In the genomic region with DNA sequence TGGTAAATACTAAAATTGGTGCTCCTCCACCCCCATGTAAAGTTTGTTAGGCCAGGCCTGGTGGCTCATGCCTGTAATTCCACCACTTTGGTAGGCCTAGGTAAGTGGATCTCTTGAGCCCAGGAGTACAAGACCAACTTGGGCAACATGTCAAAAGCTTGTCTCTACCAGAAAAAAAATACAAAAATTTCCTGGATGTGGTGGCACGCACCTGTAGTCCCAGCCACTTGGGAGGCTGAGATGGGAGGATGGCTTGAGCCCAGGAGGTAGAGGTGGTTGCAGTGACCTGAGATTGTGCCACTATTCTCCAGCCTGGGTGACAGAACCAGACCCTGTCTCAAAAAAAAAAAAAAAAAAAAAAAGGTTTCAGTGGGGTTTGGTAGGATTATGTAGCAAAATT, we compare ENCODE assay signal across 18 cellular contexts. TPM values are rescaled to one million over a fixed set of nuclear protein-coding genes. Genes with fewer than 3 reads are reported as not detected.
DNase-seq lines count a peak whose midpoint lies in the region; ATAC-seq and TF ChIP-seq lines count a peak whose summit lies in the region.
"Had no signal": no experiment of that assay in that cellular context is flagged by ENCODE, and none has a peak within 500 bp of the region (broad histone marks: within the 10 kb centered on the region; RNA-seq: fewer than 3 reads in every experiment).

No MANE protein-coding gene starts in this region.

- no peak overlapping the region for H3K4ac ChIP-seq in mesenchymal stem cell (ENCODE audit: low read depth in 1 of 2, low read length in 2 of 2)

- H3K9me3 ChIP-seq in OCI-LY1 (ENCODE audit: low read length) (no peaks in the 10 kb centered on the region), mesenchymal stem cell (ENCODE audit: control insufficient read depth, low read length) (no peaks in the 10 kb centered on the region)
- H3K9me3 ChIP-seq: right atrium auricular region, transverse colon had no signal

- intact Hi-C loops in posterior vena cava (cut with DNase I): no loop called here

- no peak overlapping the region for H2AK5ac ChIP-seq in mesenchymal stem cell (ENCODE audit: low read length, severe bottlenecking)

- H3K27me3 ChIP-seq in OCI-LY1 (ENCODE audit: insufficient read depth, low read length): no peaks in the 10 kb centered on the region
- H3K27me3 ChIP-seq in mesenchymal stem cell (ENCODE audit: control insufficient read depth in 1 of 2, insufficient read depth in 1 of 2, low read length in 2 of 2): no peaks in the 10 kb centered on the region
- H3K27me3 ChIP-seq: right atrium auricular region, transverse colon had no signal

- peaks cover 36% of the 10 kb centered on the region for H3K4me1 ChIP-seq in OCI-LY1 (ENCODE audit: insufficient read depth, low read length, severe bottlenecking)
- H3K4me1 ChIP-seq in mesenchymal stem cell (ENCODE audit: control insufficient read depth, insufficient read depth, low read depth, low read length): peaks cover 5% of the 10 kb centered on the region

- no peak overlapping the region for H4K91ac ChIP-seq in mesenchymal stem cell (ENCODE audit: low read length)

- no peak for ATAC-seq in central memory CD8-positive, alpha-beta T cell (replicated peaks; ENCODE audit: extremely low read depth, poor library complexity, severe bottlenecking)
- ATAC-seq in HG02852 (IDR thresholded peaks at IDR 0.05; ENCODE audit: unreplicated experiment): no peak
- ATAC-seq in HG02870 (IDR thresholded peaks at IDR 0.05; ENCODE audit: unreplicated experiment): no peak
- ATAC-seq: left ventricle myocardium superior had no signal

- WGBS in mesenchymal stem cell: 100% methylated on average over 1 of the region's 1 CpG

- no peak for TF ChIP-seq CTCF in OCI-LY1 (IDR thresholded peaks at IDR 0.05; ENCODE audit: low read length)

- no peak overlapping the region for H3K14ac ChIP-seq in mesenchymal stem cell (ENCODE audit: low read length in 2 of 2)

- H3K4me2 ChIP-seq in OCI-LY1 (ENCODE audit: low read length): no peak overlapping the region
- H3K4me2 ChIP-seq in mesenchymal stem cell (ENCODE audit: low read length, poor library complexity, severe bottlenecking): no peak overlapping the region

- H2AFZ ChIP-seq in OCI-LY1 (ENCODE audit: low read length): no peak overlapping the region
- no peak overlapping the region for H2AFZ ChIP-seq in mesenchymal stem cell (ENCODE audit: low read depth, low read length)

- no peak overlapping the region for H2BK120ac ChIP-seq in mesenchymal stem cell (ENCODE audit: low read depth, low read length)

- H3K4me1 Mint-ChIP-seq in activated naive CD4-positive, alpha-beta T cell treated with anti-CD3 and anti-CD28 coated beads, Interleukin-2, amount 10 ng/mL, durations not matched to agents 7 days and 5 days: peaks cover 44% of the 10 kb centered on the region
- peaks cover 63% of the 10 kb centered on the region for H3K4me1 Mint-ChIP-seq in central memory CD8-positive, alpha-beta T cell

- H3K79me1 ChIP-seq in mesenchymal stem cell (replicated peaks; ENCODE audit: low read length, poor library complexity, severe bottlenecking): peaks cover 9% of the 10 kb centered on the region

- no peaks in the 10 kb centered on the region for H3K9me3 Mint-ChIP-seq in activated naive CD4-positive, alpha-beta T cell treated with anti-CD3 and anti-CD28 coated beads, Interleukin-2, amount 10 ng/mL, durations not matched to agents 7 days and 5 days
- H3K9me3 Mint-ChIP-seq in central memory CD8-positive, alpha-beta T cell: no peaks in the 10 kb centered on the region
- H3K9me3 Mint-ChIP-seq: activated T-helper 1 cell treated with anti-CD3 and anti-CD28 coated beads, Interleukin-12 subunit alpha, Interleukin-12 subunit beta, Interleukin-2, Interleukin-4 antibody, amounts not matched to agents 30 ng/mL and 10 ng/mL and 1 ng/mL, durations not matched to agents 14 hours and 24 hours and 36 hours had no signal

- no peak overlapping the region for H2BK5ac ChIP-seq in mesenchymal stem cell (ENCODE audit: low read depth, low read length, poor library complexity, severe bottlenecking)

- no peaks in the 10 kb centered on the region for H3K9me2 ChIP-seq in OCI-LY1 (ENCODE audit: low read depth, low read length)

- no peak for DNase-seq in activated naive CD4-positive, alpha-beta T cell treated with anti-CD3 and anti-CD28 coated beads, Interleukin-2, amount 10 ng/mL, durations not matched to agents 7 days and 5 days
- DNase-seq in activated naive CD4-positive, alpha-beta T cell (lab: John Stamatoyannopoulos, UW): no peak
- DNase-seq in central memory CD8-positive, alpha-beta T cell (ENCODE audit: low spot score in 2 of 2): no peak
- DNase-seq in posterior vena cava (ENCODE audit: low spot score) (no peak), mesenchymal stem cell (no peak)
- DNase-seq: amniotic stem cell, GDM1, glutamatergic neuron, left ventricle myocardium superior, NCI-H1092 treated with DMSO at 0.1 percent for 48 hours, NCI-H526 treated with DMSO at 0.1 percent for 48 hours, occipital lobe, transverse colon had no signal

- H2BK15ac ChIP-seq in mesenchymal stem cell (ENCODE audit: low read depth, poor library complexity, severe bottlenecking): no peak overlapping the region

- no peak overlapping the region for H3K4me3 ChIP-seq in OCI-LY1 (ENCODE audit: low read depth, low read length, poor library complexity, severe bottlenecking)
- no peak overlapping the region for H3K4me3 ChIP-seq in mesenchymal stem cell (ENCODE audit: insufficient read depth in 1 of 2, low read depth in 1 of 2, low read length in 2 of 2)
- H3K4me3 ChIP-seq: right atrium auricular region, transverse colon had no signal

- H3K4me3 Mint-ChIP-seq in activated naive CD4-positive, alpha-beta T cell treated with anti-CD3 and anti-CD28 coated beads, Interleukin-2, amount 10 ng/mL, durations not matched to agents 7 days and 5 days: no peak overlapping the region
- H3K4me3 Mint-ChIP-seq in central memory CD8-positive, alpha-beta T cell: peak overlapping the region; percentile 45
- H3K4me3 Mint-ChIP-seq: activated T-helper 1 cell treated with anti-CD3 and anti-CD28 coated beads, Interleukin-12 subunit alpha, Interleukin-12 subunit beta, Interleukin-2, Interleukin-4 antibody, amounts not matched to agents 30 ng/mL and 10 ng/mL and 1 ng/mL, durations not matched to agents 14 hours and 24 hours and 36 hours had no signal

- H4K20me1 ChIP-seq in OCI-LY1 (ENCODE audit: insufficient read depth, low read length): no peaks in the 10 kb centered on the region

- H3F3A ChIP-seq in OCI-LY1 (ENCODE audit: insufficient read depth, low read length): no peaks in the 10 kb centered on the region

- peak overlapping the region; percentile 70 for H3K27ac Mint-ChIP-seq in activated naive CD4-positive, alpha-beta T cell treated with anti-CD3 and anti-CD28 coated beads, Interleukin-2, amount 10 ng/mL, durations not matched to agents 7 days and 5 days
- peak overlapping the region; percentile 33 for H3K27ac Mint-ChIP-seq in central memory CD8-positive, alpha-beta T cell (ENCODE audit: low read depth)
- H3K27ac Mint-ChIP-seq: activated T-helper 1 cell treated with anti-CD3 and anti-CD28 coated beads, Interleukin-12 subunit alpha, Interleukin-12 subunit beta, Interleukin-2, Interleukin-4 antibody, amounts not matched to agents 30 ng/mL and 10 ng/mL and 1 ng/mL, durations not matched to agents 14 hours and 24 hours and 36 hours had no signal

- no peaks in the 10 kb centered on the region for H3K27me3 Mint-ChIP-seq in activated naive CD4-positive, alpha-beta T cell treated with anti-CD3 and anti-CD28 coated beads, Interleukin-2, amount 10 ng/mL, durations not matched to agents 7 days and 5 days
- H3K27me3 Mint-ChIP-seq in central memory CD8-positive, alpha-beta T cell: no peaks in the 10 kb centered on the region

- H3K36me3 Mint-ChIP-seq in activated naive CD4-positive, alpha-beta T cell treated with anti-CD3 and anti-CD28 coated beads, Interleukin-2, amount 10 ng/mL, durations not matched to agents 7 days and 5 days: peaks cover 53% of the 10 kb centered on the region
- peaks cover 25% of the 10 kb centered on the region for H3K36me3 Mint-ChIP-seq in central memory CD8-positive, alpha-beta T cell (ENCODE audit: insufficient read depth)

- H3K27ac ChIP-seq in OCI-LY1 (ENCODE audit: low read depth, low read length, poor library complexity, severe bottlenecking): peak overlapping the region; percentile 72
- no peak overlapping the region for H3K27ac ChIP-seq in mesenchymal stem cell (ENCODE audit: low read length, poor library complexity, severe bottlenecking)
- H3K27ac ChIP-seq: right atrium auricular region had no signal

- H3K36me3 ChIP-seq in OCI-LY1 (ENCODE audit: insufficient read depth, low read length) (peaks cover 20% of the 10 kb centered on the region), mesenchymal stem cell (ENCODE audit: control insufficient read depth in 1 of 2, insufficient read depth in 2 of 2, low read depth in 1 of 2, low read length in 2 of 2) (peaks cover 9 to 32% of the 10 kb centered on the region in 2 experiments)
- H3K36me3 ChIP-seq: right atrium auricular region had no signal

- H3K23ac ChIP-seq in mesenchymal stem cell (ENCODE audit: low read length in 2 of 2): no peak overlapping the region

- H3K18ac ChIP-seq in mesenchymal stem cell (ENCODE audit: low read depth in 1 of 2, low read length in 2 of 2): no peak overlapping the region

- CTCF ChIA-PET in activated naive CD4-positive, alpha-beta T cell treated with anti-CD3 and anti-CD28 coated beads, Interleukin-2, amount 10 ng/mL, durations not matched to agents 7 days and 5 days (lab: Charles Lee): no interaction called here

- H3K79me2 ChIP-seq in OCI-LY1 (ENCODE audit: insufficient read depth, low read length): 0 out of 2 replicates have a peak, but pooled peaks cover 7% of the 10 kb centered on the region

- H3K9ac ChIP-seq in OCI-LY1 (ENCODE audit: low read length): no peak overlapping the region
- no peak overlapping the region for H3K9ac ChIP-seq in mesenchymal stem cell (ENCODE audit: low read length)

- H4K8ac ChIP-seq in mesenchymal stem cell (ENCODE audit: low read length): no peak overlapping the region

- no peak overlapping the region for H2BK12ac ChIP-seq in mesenchymal stem cell (ENCODE audit: low read length in 2 of 2)

RNA-seq across cellular contexts. Expression of a gene that starts 41.7 kb away (rescaled TPM):
- 10 to 100 TPM; 51.8 to 64.8 TPM for total RNA-seq in posterior vena cava
- polyA plus RNA-seq in mesenchymal stem cell (2013, experiment 1 of 2): 25.4 TPM
- polyA plus RNA-seq in mesenchymal stem cell (2013, experiment 2 of 2): 25.6 TPM
